In genomic region chr1:245031041-245031440, GRCh38 we compare ENCODE assay signal across 22 cellular contexts.
"Had no signal": no experiment of that assay in that cellular context is flagged by ENCODE, and none has a peak within 500 bp of the region (broad histone marks: within the 10 kb centered on the region; RNA-seq: fewer than 3 reads in every experiment).

No MANE protein-coding gene starts in this region.

- DNase-seq: activated CD4-positive, alpha-beta T cell treated with anti-CD3 and anti-CD28 coated beads for 48 hours; activated CD8-positive, alpha-beta memory T cell treated with anti-CD3 and anti-CD28 coated beads, Interleukin-2, amount 50 U/mL, for 4 hours; activated CD8-positive, alpha-beta T cell treated with anti-CD3 and anti-CD28 coated beads, Interleukin-2, amount 10 ng/mL, durations not matched to agents 7 days and 5 days; activated gamma-delta T cell; activated T-cell treated with anti-CD3 and anti-CD28 coated beads, Interleukin-2, amount 50 U/mL, for 72 hours; amniotic stem cell; effector memory CD4-positive, alpha-beta T cell; gastrocnemius medialis; left lung; mucosa of descending colon; naive thymus-derived CD8-positive, alpha-beta T cell; retina; stimulated activated CD4-positive, alpha-beta T cell treated with anti-CD3 and anti-CD28 coated beads, Interleukin-4, amount 100 ng/mL, for 4 hours; stimulated activated CD8-positive, alpha-beta memory T cell treated with anti-CD3 and anti-CD28 coated beads, Interleukin-4, amount 100 ng/mL, for 48 hours; stimulated activated naive CD4-positive, alpha-beta T cell treated with Interleukin-2 at 50 U/mL for 16 hours; T-helper 17 cell; trophoblast cell had no signal

- H3K27ac ChIP-seq: coronary artery, gastrocnemius medialis, left lung, neutrophil, parathyroid adenoma had no signal

- H3K4me3 ChIP-seq: coronary artery, gastrocnemius medialis, left lung, mucosa of descending colon had no signal

- H3K9ac ChIP-seq: parathyroid adenoma had no signal

- H3K27me3 ChIP-seq: gastrocnemius medialis, left lung, neutrophil had no signal

- H3K36me3 ChIP-seq: gastrocnemius medialis, left lung, neutrophil had no signal

- H3K79me2 ChIP-seq: parathyroid adenoma had no signal

- ATAC-seq: activated CD8-positive, alpha-beta T cell treated with anti-CD3 and anti-CD28 coated beads, Interleukin-2, amount 10 ng/mL, durations not matched to agents 7 days and 5 days; activated naive CD4-positive, alpha-beta T cell treated with anti-CD3 and anti-CD28 coated beads, Interleukin-2, amount 50 U/mL, for 72 hours; activated T-cell treated with anti-CD3 and anti-CD28 coated beads, Interleukin-2, amount 50 U/mL, for 72 hours; gastrocnemius medialis; left lung; mucosa of descending colon; naive thymus-derived CD8-positive, alpha-beta T cell; T-helper 17 cell; WTC11 had no signal

- H3K4me1 ChIP-seq: left lung, parathyroid adenoma had no signal

- H2AFZ ChIP-seq: parathyroid adenoma had no signal

- H3K9me3 ChIP-seq: gastrocnemius medialis, left lung, mucosa of descending colon, neutrophil had no signal
